2 cellular contexts compared by ENCODE assay signal in genomic region chr11:35388054-35388453, GRCh38.
TF ChIP-seq lines count a peak whose summit lies in the region.

No MANE protein-coding gene starts in this region.

TF ChIP-seq in A549, 52 proteins besides CTCF, POLR2A, EP300 and RAD21:
- TF ChIP-seq FOSL2 (IDR thresholded peaks at IDR 0.05) (no peak), FOSL2 (CRISPR knock-in tag; IDR thresholded peaks at IDR 0.05) (peak; percentile 66), ESRRA (IDR thresholded peaks at IDR 0.05; ENCODE audit: borderline replicate concordance, low read length) (no peak)

TF ChIP-seq in IMR-90, 13 proteins besides CTCF, POLR2A, EP300 and RAD21:
- TF ChIP-seq CEBPB (IDR thresholded peaks at IDR 0.05; ENCODE audit: low read depth, low read length) (peak; percentile 16; the same call in 1 of the 2 replicates), NFE2L2 (IDR thresholded peaks at IDR 0.05; ENCODE audit: low read depth, low read length) (no peak), CHD1 (IDR thresholded peaks at IDR 0.05; ENCODE audit: low read depth, low read length) (no peak), FOS (IDR thresholded peaks at IDR 0.05; ENCODE audit: low read depth, low read length) (peak; percentile 51; the same call in 1 of the 2 replicates), MAZ (IDR thresholded peaks at IDR 0.05; ENCODE audit: borderline replicate concordance, low read depth, low read length) (no peak), ELK1 (IDR thresholded peaks at IDR 0.05; ENCODE audit: borderline replicate concordance, low read depth, low read length) (no peak), MXI1 (IDR thresholded peaks at IDR 0.05; ENCODE audit: borderline replicate concordance, low read depth, low read length) (no peak), BHLHE40 (IDR thresholded peaks at IDR 0.05; ENCODE audit: low read depth, low read length) (no peak), RFX5 (IDR thresholded peaks at IDR 0.05; ENCODE audit: low read depth, low read length) (no peak), RCOR1 (IDR thresholded peaks at IDR 0.05; ENCODE audit: insufficient replicate concordance, low read length) (no peak), MAFK (IDR thresholded peaks at IDR 0.05; ENCODE audit: low read depth, low read length) (no peak)
